29 cellular contexts compared by ENCODE assay signal in genomic region chr15:42876224-42876623, GRCh38.
"Had no signal": no experiment of that assay in that cellular context is flagged by ENCODE, and none has a peak within 500 bp of the region (broad histone marks: within the 10 kb centered on the region; RNA-seq: fewer than 3 reads in every experiment).

No MANE protein-coding gene starts in this region.

- H3K27ac ChIP-seq: adrenal gland, ascending aorta, breast epithelium, cardiac muscle cell, colonic mucosa, epithelial cell of prostate had no signal

- ATAC-seq: activated CD4-positive, alpha-beta T cell treated with anti-CD3 and anti-CD28 coated beads for 36 hours; activated CD8-positive, alpha-beta memory T cell treated with anti-CD3 and anti-CD28 coated beads, Interleukin-2, amount 10 ng/mL, durations not matched to agents 7 days and 5 days; activated CD8-positive, alpha-beta T cell treated with anti-CD3 and anti-CD28 coated beads, Interleukin-2, amount 10 ng/mL, durations not matched to agents 7 days and 5 days; activated naive CD8-positive, alpha-beta T cell treated with anti-CD3 and anti-CD28 coated beads, Interleukin-2, amount 50 U/mL, for 24 hours had no signal

- FAIRE-seq: endometrium, endothelial cell of umbilical vein, frontal cortex had no signal

- H3K4me1 ChIP-seq: adrenal gland, ascending aorta, breast epithelium, colonic mucosa had no signal

- DNase-seq: activated CD4-positive, alpha-beta memory T cell treated with anti-CD3 and anti-CD28 coated beads for 36 hours; activated CD4-positive, alpha-beta T cell treated with anti-CD3 and anti-CD28 coated beads for 36 hours; activated CD4-positive, alpha-beta T cell treated with anti-CD3 and anti-CD28 coated beads, Interleukin-2, amount 10 ng/mL, durations not matched to agents 24 days and 14 days; activated CD4-positive, CD25-positive, alpha-beta regulatory T cell; activated CD4-positive, CD25-positive, alpha-beta regulatory T cell treated with anti-CD3 and anti-CD28 coated beads, Interleukin-2, amount 50 U/mL, for 72 hours; activated CD8-positive, alpha-beta memory T cell treated with anti-CD3 and anti-CD28 coated beads, Interleukin-2, amount 10 ng/mL, durations not matched to agents 7 days and 5 days; activated CD8-positive, alpha-beta memory T cell treated with anti-CD3 and anti-CD28 coated beads, Interleukin-2, amount 50 U/mL, for 4 hours; activated CD8-positive, alpha-beta T cell treated with anti-CD3 and anti-CD28 coated beads, Interleukin-2, amount 10 ng/mL, durations not matched to agents 7 days and 5 days; activated effector memory CD4-positive, alpha-beta T cell treated with anti-CD3 and anti-CD28 coated beads, Interleukin-2, amount 50 U/mL, for 16 hours; activated naive CD4-positive, alpha-beta T cell treated with anti-CD3 and anti-CD28 coated beads for 36 hours; activated naive CD8-positive, alpha-beta T cell treated with anti-CD3 and anti-CD28 coated beads for 36 hours; activated naive CD8-positive, alpha-beta T cell treated with anti-CD3 and anti-CD28 coated beads, Interleukin-2, amount 50 U/mL, for 24 hours; activated T-cell treated with anti-CD3 and anti-CD28 coated beads, Interleukin-2, amount 50 U/mL, for 1 hour; activated T-cell treated with anti-CD3 and anti-CD28 coated beads, Interleukin-2, amount 50 U/mL, for 48 hours; adrenal gland; central memory CD4-positive, alpha-beta T cell; cerebellar nuclear complex; colonic mucosa; effector CD8-positive, alpha-beta T cell; foreskin fibroblast; head of caudate nucleus; T-helper 2 cell had no signal

- H3K4me3 ChIP-seq: adrenal gland, ascending aorta, breast epithelium, cardiac muscle cell, colonic mucosa had no signal

- H3K9me3 ChIP-seq: adrenal gland, ascending aorta, breast epithelium, colonic mucosa had no signal

- H3K36me3 ChIP-seq: adrenal gland, ascending aorta, breast epithelium, colonic mucosa had no signal
